In genomic region chr10:63806330-63806729, GRCh38 we compare ENCODE assay signal across 27 cellular contexts.
"Had no signal": no experiment of that assay in that cellular context is flagged by ENCODE, and none has a peak within 500 bp of the region (broad histone marks: within the 10 kb centered on the region; RNA-seq: fewer than 3 reads in every experiment).

No MANE protein-coding gene starts in this region.

- FAIRE-seq: urothelium cell line had no signal

- H3K4me1 ChIP-seq: stomach, suprapubic skin, testis, thyroid gland, tibial nerve, transverse colon, upper lobe of left lung, upper lobe of right lung, uterus, vagina had no signal

- H3K4me3 ChIP-seq: stomach, suprapubic skin, testis, thoracic aorta, thyroid gland, tibial artery, tibial nerve, transverse colon, upper lobe of left lung, upper lobe of right lung, uterus, vagina had no signal

- H3K27me3 ChIP-seq: stomach, suprapubic skin, testis, thyroid gland, tibial artery, tibial nerve, transverse colon, upper lobe of left lung, upper lobe of right lung, uterus, vagina had no signal

- DNase-seq: stimulated activated CD4-positive, alpha-beta T cell treated with anti-CD3 and anti-CD28 coated beads, Interleukin-2, amount 100 ng/mL, for 48 hours; stimulated activated CD4-positive, alpha-beta T cell treated with anti-CD3 and anti-CD28 coated beads, Interleukin-4, amount 100 ng/mL, for 1 hour; stimulated activated CD4-positive, alpha-beta T cell treated with anti-CD3 and anti-CD28 coated beads, Interleukin-4, amount 100 ng/mL, for 24 hours; stimulated activated CD4-positive, alpha-beta T cell treated with anti-CD3 and anti-CD28 coated beads, Interleukin-4, amount 100 ng/mL, for 4 hours; stimulated activated CD8-positive, alpha-beta memory T cell treated with anti-CD3 and anti-CD28 coated beads, Interleukin-4, amount 100 ng/mL, for 48 hours; stimulated activated naive B cell treated with anti-CD40 and anti-IgM and Interleukin-4, amounts not matched to agents 10 μg/mL and 1 μg/mL and 100 μg/mL, for 72 hours; stimulated activated naive CD4-positive, alpha-beta T cell; stimulated activated naive CD4-positive, alpha-beta T cell treated with Interleukin-2 at 50 U/mL for 16 hours; stimulated activated naive CD8-positive, alpha-beta T cell treated with anti-CD3 and anti-CD28 coated beads, Interleukin-15, amount 100 ng/mL, for 72 hours; stimulated activated naive CD8-positive, alpha-beta T cell treated with anti-CD3 and anti-CD28 coated beads, Interleukin-15, Interleukin-2, amounts not matched to agents 100 U/mL and 50 U/mL, for 24 hours; stomach; substantia nigra; testis; thyroid gland; tibial artery; transverse colon; trophoblast cell; upper lobe of left lung; upper lobe of right lung; uterus had no signal

- ATAC-seq: stimulated activated effector memory CD8-positive, alpha-beta T cell treated with anti-CD3 and anti-CD28 coated beads, Interleukin-12 subunit alpha, Interleukin-12 subunit beta, amount 100 ng/mL, for 72 hours; stimulated activated memory B cell treated with anti-CD40 and anti-IgM and Interleukin-4, amounts not matched to agents 10 μg/mL and 1 μg/mL and 100 μg/mL, for 72 hours; stimulated activated naive B cell treated with anti-CD40 and anti-IgM and Interleukin-4, amounts not matched to agents 10 μg/mL and 1 μg/mL and 100 μg/mL, for 72 hours; stimulated activated naive CD8-positive, alpha-beta T cell treated with anti-CD3 and anti-CD28 coated beads, Interleukin-15, amount 100 ng/mL, for 72 hours; stimulated activated naive CD8-positive, alpha-beta T cell treated with anti-CD3 and anti-CD28 coated beads, Interleukin-15, Interleukin-2, amounts not matched to agents 100 U/mL and 50 U/mL, for 24 hours; upper lobe of right lung had no signal

- H3K9me3 ChIP-seq: testis, thoracic aorta, thyroid gland, transverse colon, upper lobe of left lung, upper lobe of right lung, uterus, vagina had no signal

- H3K36me3 ChIP-seq: stomach, suprapubic skin, thoracic aorta, thyroid gland, tibial artery, tibial nerve, transverse colon, upper lobe of left lung, upper lobe of right lung, uterus, vagina had no signal

- H3K27ac ChIP-seq: stomach, suprapubic skin, testis, thoracic aorta, thyroid gland, tibial artery, tibial nerve, transverse colon, upper lobe of left lung, upper lobe of right lung, uterus, vagina had no signal
